9 cellular contexts compared by ENCODE assay signal in the genomic region with DNA sequence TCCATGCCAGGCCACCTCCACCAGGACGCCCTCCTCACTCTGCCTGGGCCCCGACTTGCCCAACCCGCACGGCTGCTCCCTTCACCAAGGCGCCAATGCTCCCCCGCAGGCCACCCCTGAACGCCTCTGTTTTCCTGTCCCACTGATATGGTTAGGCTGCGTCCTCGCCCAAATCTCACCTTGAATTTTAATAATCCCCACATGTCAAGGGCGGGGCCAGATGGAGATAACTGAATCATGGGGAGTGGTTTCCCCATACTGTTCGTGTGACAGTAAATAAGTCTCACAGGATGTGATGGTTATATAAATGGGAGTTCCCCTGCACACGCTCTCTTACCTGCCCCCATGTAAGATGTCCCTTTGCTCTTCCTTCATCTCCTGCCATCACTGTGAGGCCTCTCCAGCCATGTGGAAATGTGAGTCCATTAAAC. TPM values are rescaled to one million over a fixed set of nuclear protein-coding genes. Genes with fewer than 3 reads are reported as not detected.
A peak's percentile ranks its signal among the peaks of the same experiment; 100 is the strongest.
DNase-seq lines count a peak whose midpoint lies in the region; ATAC-seq lines count a peak whose summit lies in the region.
"Had no signal": no experiment of that assay in that cellular context is flagged by ENCODE, and none has a peak within 500 bp of the region (broad histone marks: within the 10 kb centered on the region; RNA-seq: fewer than 3 reads in every experiment).

No MANE protein-coding gene starts in this region.

- DNase-seq in activated CD4-positive, CD25-positive, alpha-beta regulatory T cell treated with anti-CD3 and anti-CD28 coated beads, Interleukin-2, amount 50 U/mL, for 16 hours (ENCODE audit: low read depth, low spot score) = peak; percentile 58
- DNase-seq in stimulated activated CD8-positive, alpha-beta memory T cell treated with anti-CD3 and anti-CD28 coated beads, Interleukin-4, amount 100 ng/mL, for 1 hour (ENCODE audit: low read depth in 2 of 2, low spot score in 1 of 2) = peak; percentile 14 to 41
- no peak for DNase-seq in ACHN
- DNase-seq in left cardiac atrium = no peak
- no peak for DNase-seq in cerebellar nuclear complex (lab: John Stamatoyannopoulos, UW)
- no peak for DNase-seq in kidney glomerular epithelial cell (lab: John Stamatoyannopoulos, UW)
- DNase-seq: SK-N-SH had no signal

- peaks cover 31% of the 10 kb centered on the region for H3K4me1 Mint-ChIP-seq in activated naive CD8-positive, alpha-beta T cell (ENCODE audit: low read depth)

- in situ Hi-C loops in ACHN (cut with HindIII; ENCODE audit: low pct_ligation_motif_present, low pct_unique_long_range_greater_than_20kb, low sequenced_read_pairs) = no loop called here

- intact Hi-C loops in left cardiac atrium (cut with DNase I) = no loop called here

- peak; percentile 85 for ATAC-seq in GM21447 (IDR thresholded peaks at IDR 0.05; ENCODE audit: unreplicated experiment)
- no peak for ATAC-seq in left cardiac atrium

- no peaks in the 10 kb centered on the region for H3K27me3 Mint-ChIP-seq in activated naive CD8-positive, alpha-beta T cell

- peak overlapping the region; percentile 95 for H3K27ac Mint-ChIP-seq in activated naive CD8-positive, alpha-beta T cell

- H3K9me3 Mint-ChIP-seq in activated naive CD8-positive, alpha-beta T cell (ENCODE audit: low read depth) = peaks cover 3% of the 10 kb centered on the region

- H3K36me3 Mint-ChIP-seq in activated naive CD8-positive, alpha-beta T cell = peaks cover 21% of the 10 kb centered on the region

- H3K4me3 Mint-ChIP-seq in activated naive CD8-positive, alpha-beta T cell = peak overlapping the region; percentile 74

RNA-seq across cellular contexts. Expression of gene RSU1, which starts 29.8 kb away (rescaled TPM):
- total RNA-seq in left cardiac atrium = 10 to 100 TPM; 49.4 to 69.7 TPM

Comparison
In these comparisons a context has a peak if more than half of its experiments do, and no peak if none do; other contexts are left out.
1. DNase-seq: peak in activated CD4-positive, CD25-positive, alpha-beta regulatory T cell treated with anti-CD3 and anti-CD28 coated beads, Interleukin-2, amount 50 U/mL, for 16 hours (single experiment) and stimulated activated CD8-positive, alpha-beta memory T cell treated with anti-CD3 and anti-CD28 coated beads, Interleukin-4, amount 100 ng/mL, for 1 hour (2 of 2); none in ACHN (single experiment), left cardiac atrium (single experiment), cerebellar nuclear complex (0 of 2) and kidney glomerular epithelial cell (single experiment).